In the genomic region with DNA sequence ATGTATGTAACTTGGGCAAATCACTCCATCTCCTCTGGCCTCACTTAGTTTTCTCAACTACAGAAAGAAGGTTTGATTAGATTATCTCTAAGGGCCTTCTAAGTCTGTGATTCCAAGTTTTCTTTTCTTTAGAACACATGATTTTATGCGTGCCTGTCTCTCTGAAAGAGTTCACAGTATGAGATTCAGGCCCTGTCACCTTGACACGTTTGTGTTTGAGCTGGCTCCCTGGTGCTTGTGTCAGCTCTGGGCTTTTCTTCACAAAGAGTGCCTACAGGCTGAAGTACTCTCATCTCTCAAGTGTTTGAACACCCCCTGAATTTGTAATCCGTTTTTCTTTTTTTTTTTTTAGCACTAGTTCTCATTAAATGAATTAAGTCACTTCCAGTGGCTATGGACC, we compare ENCODE assay signal across 21 cellular contexts.
"Had no signal": no experiment of that assay in that cellular context is flagged by ENCODE, and none has a peak within 500 bp of the region (broad histone marks: within the 10 kb centered on the region; RNA-seq: fewer than 3 reads in every experiment).

No MANE protein-coding gene starts in this region.

- H3K9me3 Mint-ChIP-seq: activated CD4-positive, alpha-beta T cell treated with anti-CD3 and anti-CD28 coated beads, Interleukin-2, amount 10 ng/mL, durations not matched to agents 7 days and 5 days; activated naive CD4-positive, alpha-beta T cell treated with anti-CD3 and anti-CD28 coated beads for 36 hours; activated T-cell treated with anti-CD3 and anti-CD28 coated beads, Interleukin-2, amount 50 U/mL, for 4 hours had no signal

- H3K4me3 Mint-ChIP-seq: activated CD4-positive, alpha-beta T cell treated with anti-CD3 and anti-CD28 coated beads, Interleukin-2, amount 10 ng/mL, durations not matched to agents 7 days and 5 days; activated naive CD4-positive, alpha-beta T cell treated with anti-CD3 and anti-CD28 coated beads for 36 hours; activated T-cell treated with anti-CD3 and anti-CD28 coated beads, Interleukin-2, amount 50 U/mL, for 4 hours; brain; natural killer cell; stimulated activated memory B cell treated with anti-CD40 and anti-IgM and Interleukin-4, amounts not matched to agents 10 μg/mL and 1 μg/mL and 100 μg/mL, for 72 hours had no signal

- H3K27me3 ChIP-seq: sigmoid colon, testis had no signal

- H3K4me1 Mint-ChIP-seq: activated CD4-positive, alpha-beta T cell treated with anti-CD3 and anti-CD28 coated beads, Interleukin-2, amount 10 ng/mL, durations not matched to agents 7 days and 5 days; natural killer cell; stimulated activated memory B cell treated with anti-CD40 and anti-IgM and Interleukin-4, amounts not matched to agents 10 μg/mL and 1 μg/mL and 100 μg/mL, for 72 hours had no signal

- H3K4me3 ChIP-seq: lung, sigmoid colon, testis had no signal

- H3K36me3 Mint-ChIP-seq: brain; natural killer cell; stimulated activated memory B cell treated with anti-CD40 and anti-IgM and Interleukin-4, amounts not matched to agents 10 μg/mL and 1 μg/mL and 100 μg/mL, for 72 hours had no signal

- DNase-seq: activated CD4-positive, alpha-beta T cell treated with anti-CD3 and anti-CD28 coated beads, Interleukin-2, amount 10 ng/mL, durations not matched to agents 7 days and 5 days; activated CD8-positive, alpha-beta memory T cell treated with anti-CD3 and anti-CD28 coated beads, Interleukin-2, amount 50 U/mL, for 4 hours; activated naive CD4-positive, alpha-beta T cell treated with anti-CD3 and anti-CD28 coated beads for 36 hours; activated T-cell treated with anti-CD3 and anti-CD28 coated beads, Interleukin-2, amount 50 U/mL, for 4 hours; anterior cingulate cortex; caudate nucleus; erythroblast; foreskin melanocyte; glutamatergic neuron; hippocampal formation; islet precursor cell; left colon; natural killer cell; occipital lobe; posterior cingulate gyrus; sigmoid colon; stimulated activated CD4-positive, alpha-beta T cell treated with anti-CD3 and anti-CD28 coated beads, Interleukin-4, amount 100 ng/mL, for 4 hours; testis had no signal

- H3K27me3 Mint-ChIP-seq: activated CD4-positive, alpha-beta T cell treated with anti-CD3 and anti-CD28 coated beads, Interleukin-2, amount 10 ng/mL, durations not matched to agents 7 days and 5 days; stimulated activated memory B cell treated with anti-CD40 and anti-IgM and Interleukin-4, amounts not matched to agents 10 μg/mL and 1 μg/mL and 100 μg/mL, for 72 hours had no signal

- H3K27ac Mint-ChIP-seq: activated CD4-positive, alpha-beta T cell treated with anti-CD3 and anti-CD28 coated beads, Interleukin-2, amount 10 ng/mL, durations not matched to agents 7 days and 5 days; activated naive CD4-positive, alpha-beta T cell treated with anti-CD3 and anti-CD28 coated beads for 36 hours; natural killer cell; stimulated activated memory B cell treated with anti-CD40 and anti-IgM and Interleukin-4, amounts not matched to agents 10 μg/mL and 1 μg/mL and 100 μg/mL, for 72 hours had no signal

- H3K9me3 ChIP-seq: sigmoid colon, testis had no signal

- H3K36me3 ChIP-seq: sigmoid colon had no signal

- H3K27ac ChIP-seq: sigmoid colon, testis had no signal

- H3K4me1 ChIP-seq: sigmoid colon, testis had no signal
